9 cellular contexts compared by ENCODE assay signal in genomic region chr13:105918842-105919741, GRCh38.
DNase-seq lines count a peak whose midpoint lies in the region; ATAC-seq and TF ChIP-seq lines count a peak whose summit lies in the region.
"Had no signal": no experiment of that assay in that cellular context is flagged by ENCODE, and none has a peak within 500 bp of the region (broad histone marks: within the 10 kb centered on the region; RNA-seq: fewer than 3 reads in every experiment).

No MANE protein-coding gene starts in this region.

- H3K4me3 ChIP-seq in SK-N-SH (ENCODE audit: low read depth in 2 of 2, low read length in 1 of 2) (peak overlapping the region in 1 of 2 experiments; percentile 33; a peak in 2 of 4 replicates), smooth muscle cell (peak overlapping the region; percentile 29)

- H3F3A ChIP-seq in SK-N-SH (replicated peaks; ENCODE audit: insufficient read depth): no peaks in the 10 kb centered on the region
- no peaks in the 10 kb centered on the region for H3F3A ChIP-seq in smooth muscle cell (ENCODE audit: low read depth)

- H3K4me2 ChIP-seq in SK-N-SH (peak overlapping the region; percentile 64), smooth muscle cell (peak overlapping the region; percentile 77)

- H2AFZ ChIP-seq in SK-N-SH (ENCODE audit: low read depth) (peak overlapping the region; percentile 45), smooth muscle cell (ENCODE audit: low read depth) (peak overlapping the region; percentile 77)

- H3K9me3 ChIP-seq in SK-N-SH (no peaks in the 10 kb centered on the region), smooth muscle cell (replicated peaks; ENCODE audit: low read depth) (no peaks in the 10 kb centered on the region)

- H3K27me3 ChIP-seq in SK-N-SH (ENCODE audit: insufficient read depth) (no peaks in the 10 kb centered on the region), smooth muscle cell (ENCODE audit: low read depth) (no peaks in the 10 kb centered on the region)

- DNase-seq in NCI-H748 (lab: John Stamatoyannopoulos, UW; ENCODE audit: unreplicated experiment) (peak; percentile 9), NCI-H748 treated with DMSO at 0.1 percent for 48 hours (lab: John Stamatoyannopoulos, UW) (no peak), SK-N-SH (peak; percentile 71), foreskin melanocyte (peak; percentile 40), smooth muscle cell (lab: John Stamatoyannopoulos, UW; ENCODE audit: unreplicated experiment) (no peak), superior temporal gyrus (ENCODE audit: extremely low spot score) (no peak), natural killer cell (no peak)
- no peak for DNase-seq in activated CD4-positive, alpha-beta T cell treated with anti-CD3 and anti-CD28 coated beads, Interleukin-2, amount 50 U/mL, for 4 hours
- DNase-seq: activated CD4-positive, alpha-beta T cell treated with anti-CD3 and anti-CD28 coated beads for 4 hours had no signal

- intact Hi-C loops in natural killer cell (cut with micrococcal nuclease): no loop called here

- no peak overlapping the region for H3K9ac ChIP-seq in SK-N-SH
- no peak overlapping the region for H3K9ac ChIP-seq in smooth muscle cell (ENCODE audit: low read depth)

- H3K36me3 ChIP-seq in SK-N-SH (replicated peaks in 1 of 2; ENCODE audit: control insufficient read depth in 1 of 2, insufficient read depth in 2 of 2, low read length in 1 of 2): no peaks in the 10 kb centered on the region
- no peaks in the 10 kb centered on the region for H3K36me3 ChIP-seq in smooth muscle cell (ENCODE audit: low read depth)

- no peak overlapping the region for H3K4me3 Mint-ChIP-seq in natural killer cell

- no peaks in the 10 kb centered on the region for H3K27me3 Mint-ChIP-seq in natural killer cell (ENCODE audit: low read depth in 2 of 2)

- H3K27ac Mint-ChIP-seq in natural killer cell: no peak overlapping the region

- H3K9me3 Mint-ChIP-seq in natural killer cell: peaks cover 5 to 12% of the 10 kb centered on the region in 2 donors

- 22% methylated on average over 16 of the region's 16 CpGs for WGBS in SK-N-SH (ENCODE audit: low lambda C conversion rate)
- WGBS in smooth muscle cell (ENCODE audit: low lambda C conversion rate): 28% methylated on average over 16 of the region's 16 CpGs

- H3K36me3 Mint-ChIP-seq in natural killer cell: no peaks in the 10 kb centered on the region

- POLR2A ChIA-PET in SK-N-SH (lab: Yijun Ruan, JAX): no interaction called here

- H3K79me2 ChIP-seq in SK-N-SH (ENCODE audit: insufficient read depth) (no peaks in the 10 kb centered on the region), smooth muscle cell (ENCODE audit: low read depth) (no peaks in the 10 kb centered on the region)

- TF ChIP-seq CTCF in SK-N-SH (IDR thresholded peaks at IDR 0.05) (no peak), smooth muscle cell (IDR thresholded peaks at IDR 0.05; ENCODE audit: borderline replicate concordance, insufficient read depth, poor library complexity, severe bottlenecking) (no peak), natural killer cell (IDR thresholded peaks at IDR 0.05) (no peak)

- TF ChIP-seq RAD21 in SK-N-SH (IDR thresholded peaks at IDR 0.05; ENCODE audit: low read length): peak; percentile 34; the same call in 1 of the 2 replicates

- no peak for ATAC-seq in natural killer cell

- H3K4me1 ChIP-seq in SK-N-SH (ENCODE audit: control insufficient read depth in 1 of 2, insufficient read depth in 2 of 2, low read depth in 1 of 2, low read length in 1 of 2) (peaks cover 0 to 6% of the 10 kb centered on the region in 2 experiments; a peak in 2 of 4 replicates), smooth muscle cell (ENCODE audit: low read depth) (peaks cover 27% of the 10 kb centered on the region)

- H4K20me1 ChIP-seq in SK-N-SH (ENCODE audit: insufficient read depth): no peaks in the 10 kb centered on the region
- no peaks in the 10 kb centered on the region for H4K20me1 ChIP-seq in smooth muscle cell (ENCODE audit: low read depth)

- peak in 1 of 2 experiments; percentile 65; a peak in 2 of 4 replicates for TF ChIP-seq EP300 in SK-N-SH (IDR thresholded peaks at IDR 0.05; ENCODE audit: borderline replicate concordance in 1 of 2, low read depth in 1 of 2, low read length in 1 of 2)

- H3K4me1 Mint-ChIP-seq in natural killer cell: peaks cover 0 to 5% of the 10 kb centered on the region in 2 donors

- no peaks in the 10 kb centered on the region for H3K9me2 ChIP-seq in SK-N-SH

- H3K27ac ChIP-seq in SK-N-SH (ENCODE audit: low read depth in 2 of 2, low read length in 1 of 2) (peak overlapping the region; percentile 30 to 84; a peak in 2 of 4 replicates), smooth muscle cell (ENCODE audit: low read depth) (peak overlapping the region; percentile 75)

- CTCF ChIA-PET in SK-N-SH (lab: Yijun Ruan, JAX): no interaction called here

TF ChIP-seq in SK-N-SH, 30 proteins besides CTCF, POLR2A, EP300 and RAD21 (continues in another document):
- TF ChIP-seq REST (IDR thresholded peaks at IDR 0.05; ENCODE audit: low read depth, low read length) (no peak), YY1 (IDR thresholded peaks at IDR 0.05; ENCODE audit: low read depth) (no peak), RCOR1 (IDR thresholded peaks at IDR 0.05; ENCODE audit: low read length) (peak; percentile 80; the same call in 1 of the 2 replicates), EZH2phosphoT487 (IDR thresholded peaks at IDR 0.05; ENCODE audit: borderline replicate concordance, low read depth) (no peak), NFIC (IDR thresholded peaks at IDR 0.05; ENCODE audit: borderline replicate concordance) (no peak), FOSL2 (IDR thresholded peaks at IDR 0.05; ENCODE audit: borderline replicate concordance, low read depth) (peak; percentile 84), ELF1 (IDR thresholded peaks at IDR 0.05) (peak; percentile 63), CHD2 (IDR thresholded peaks at IDR 0.05; ENCODE audit: low read length, partially characterized antibody) (peak; percentile 42), FOXM1 (IDR thresholded peaks at IDR 0.05; ENCODE audit: low read depth) (no peak), RXRA (IDR thresholded peaks at IDR 0.05; ENCODE audit: borderline replicate concordance, low read depth) (no peak), POLR2AphosphoS5 (IDR thresholded peaks at IDR 0.05; ENCODE audit: low read depth, low read length) (no peak; the same call in 1 of the 2 replicates), PBX3 (IDR thresholded peaks at IDR 0.05) (no peak), MXI1 (IDR thresholded peaks at IDR 0.05; ENCODE audit: low read depth, low read length) (no peak), SMC3 (IDR thresholded peaks at IDR 0.05; ENCODE audit: low read depth, low read length) (no peak), ZBTB33 (IDR thresholded peaks at IDR 0.05; ENCODE audit: borderline replicate concordance, low read depth) (no peak), MEF2A (IDR thresholded peaks at IDR 0.05; ENCODE audit: borderline replicate concordance, low read depth) (no peak), GATA2 (CRISPR knock-in tag; IDR thresholded peaks at IDR 0.05) (peak; percentile 92), RFX5 (IDR thresholded peaks at IDR 0.05; ENCODE audit: low read length) (no peak)

Comparison
In these comparisons a context has a peak if more than half of its experiments do, and no peak if none do; other contexts are left out.
1. DNase-seq: peak in NCI-H748 (single experiment), SK-N-SH (single experiment) and foreskin melanocyte (single experiment); none in NCI-H748 treated with DMSO at 0.1 percent for 48 hours (single experiment), smooth muscle cell (single experiment), superior temporal gyrus (single experiment), natural killer cell (single experiment) and activated CD4-positive, alpha-beta T cell treated with anti-CD3 and anti-CD28 coated beads, Interleukin-2, amount 50 U/mL, for 4 hours (0 of 2).